ENCODE assay signal across 1 cellular context in the genomic region with DNA sequence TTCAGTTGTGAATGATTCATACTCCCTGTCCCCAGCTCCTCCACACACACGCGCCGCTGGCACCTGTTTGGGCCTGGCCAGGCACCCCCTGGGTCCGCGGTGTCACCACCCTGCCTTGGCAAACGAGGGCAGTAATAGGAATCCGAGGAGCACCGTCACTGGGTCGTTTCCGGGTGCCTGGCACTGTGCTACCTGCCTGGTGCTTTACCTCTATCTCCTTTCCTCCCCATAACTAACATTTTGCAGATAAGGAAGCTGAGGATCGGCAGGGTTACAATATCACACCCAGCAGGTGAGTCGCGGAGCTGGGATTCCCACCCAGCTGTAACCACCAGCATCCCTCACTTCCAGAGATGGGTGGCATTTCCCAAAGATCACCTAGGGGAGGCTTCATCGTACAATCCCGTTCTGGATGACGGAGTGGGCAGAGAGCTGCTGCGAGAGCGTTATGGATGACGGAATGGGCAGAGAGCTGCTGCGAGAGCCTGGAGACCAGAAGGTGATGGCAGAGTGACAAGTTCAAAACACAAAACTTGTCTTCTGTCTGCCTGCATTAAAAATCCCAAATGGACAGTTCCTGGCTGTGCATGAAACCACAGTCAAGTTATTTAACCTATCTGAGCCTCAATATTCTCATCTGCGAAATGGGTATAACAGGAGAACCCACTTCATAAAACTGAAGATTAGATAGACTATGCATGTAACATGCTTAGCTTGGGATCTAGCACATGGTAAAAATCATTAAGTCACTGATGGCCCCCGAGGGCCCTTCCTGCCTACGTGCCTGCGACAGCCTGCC.
TF ChIP-seq lines count a peak whose summit lies in the region.

No MANE protein-coding gene starts in this region.

TF ChIP-seq in H1, 55 proteins besides CTCF, POLR2A, EP300 and RAD21:
- no peak for TF ChIP-seq SIRT6 (IDR thresholded peaks at IDR 0.05; ENCODE audit: low read length)
- peak; percentile 47; the same call in 1 of the 2 replicates for TF ChIP-seq KDM1A (IDR thresholded peaks at IDR 0.05; ENCODE audit: borderline replicate concordance, low read length)
